10 cellular contexts compared by ENCODE assay signal in the genomic region with DNA sequence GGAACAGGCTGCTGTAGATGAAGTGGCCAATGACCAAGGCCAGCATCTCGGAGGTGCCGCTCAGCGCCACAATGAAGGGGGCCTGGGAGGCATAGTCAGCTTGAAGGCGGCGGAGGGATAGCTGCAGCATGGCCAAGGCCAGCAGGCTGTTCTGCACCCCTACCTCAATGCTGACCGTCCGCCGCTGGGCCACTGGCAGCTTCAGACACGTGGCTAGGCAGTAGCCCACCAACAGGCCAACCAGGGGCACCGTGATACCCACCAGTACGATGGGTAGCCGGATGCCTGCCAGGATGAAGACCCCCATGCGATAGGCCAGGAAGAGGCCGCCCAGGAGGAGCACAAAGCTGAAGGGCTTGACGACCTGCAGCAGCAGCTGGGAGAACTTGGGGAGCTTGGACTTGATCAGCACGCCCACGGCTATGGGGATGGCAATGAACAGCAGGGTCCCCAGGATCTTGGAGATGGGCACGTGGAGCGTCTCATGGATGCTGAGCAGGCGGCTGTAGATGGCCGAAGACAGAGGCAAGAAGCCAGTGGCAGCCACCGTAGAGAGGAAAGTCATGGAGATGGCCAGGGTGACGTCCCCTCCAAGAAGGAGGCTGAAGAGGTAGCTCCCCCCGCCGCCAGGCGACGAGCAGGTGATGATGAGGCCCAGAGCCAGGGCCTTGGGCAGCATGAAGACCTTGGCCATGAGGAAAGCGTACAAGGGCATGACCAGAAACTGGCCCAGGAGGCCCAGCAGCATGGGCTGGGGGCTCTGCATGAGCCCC. TPM values are rescaled to one million over a fixed set of nuclear protein-coding genes. Genes with fewer than 3 reads are reported as not detected.
DNase-seq lines count a peak whose midpoint lies in the region; ATAC-seq and TF ChIP-seq lines count a peak whose summit lies in the region.
"Had no signal": no experiment of that assay in that cellular context is flagged by ENCODE, and none has a peak within 500 bp of the region (broad histone marks: within the 10 kb centered on the region; RNA-seq: fewer than 3 reads in every experiment).

No MANE protein-coding gene starts in this region.

- H3K36me3 Mint-ChIP-seq in activated T-cell treated with anti-CD3 and anti-CD28 coated beads, Interleukin-2, amount 50 U/mL, for 24 hours (ENCODE audit: low read depth): peaks cover 55% of the 10 kb centered on the region
- peaks cover 32% of the 10 kb centered on the region for H3K36me3 Mint-ChIP-seq in stimulated activated effector memory CD8-positive, alpha-beta T cell treated with anti-CD3 and anti-CD28 coated beads, Interleukin-12 subunit alpha, Interleukin-12 subunit beta, amount 100 ng/mL, for 72 hours

- WGBS in hepatocyte (ENCODE audit: low lambda C conversion rate, missing lambda C conversion rate): 90% methylated on average over 28 of the region's 28 CpGs

- peaks cover 42% of the 10 kb centered on the region for H3K4me1 Mint-ChIP-seq in activated T-cell treated with anti-CD3 and anti-CD28 coated beads, Interleukin-2, amount 50 U/mL, for 24 hours (ENCODE audit: low read depth)
- H3K4me1 Mint-ChIP-seq in stimulated activated effector memory CD8-positive, alpha-beta T cell treated with anti-CD3 and anti-CD28 coated beads, Interleukin-12 subunit alpha, Interleukin-12 subunit beta, amount 100 ng/mL, for 72 hours: peaks cover 38% of the 10 kb centered on the region

- no peak overlapping the region for H2AFZ ChIP-seq in hepatocyte

- H3K4me1 ChIP-seq in hepatocyte (ENCODE audit: insufficient read depth): peaks cover 2% of the 10 kb centered on the region

- no peaks in the 10 kb centered on the region for H3K27me3 ChIP-seq in hepatocyte

- no peaks in the 10 kb centered on the region for H3K9me3 Mint-ChIP-seq in activated T-cell treated with anti-CD3 and anti-CD28 coated beads, Interleukin-2, amount 50 U/mL, for 24 hours
- H3K9me3 Mint-ChIP-seq in stimulated activated effector memory CD8-positive, alpha-beta T cell treated with anti-CD3 and anti-CD28 coated beads, Interleukin-12 subunit alpha, Interleukin-12 subunit beta, amount 100 ng/mL, for 72 hours: no peaks in the 10 kb centered on the region

- H3K27ac ChIP-seq in RWPE1 (peak overlapping the region; percentile 84), hepatocyte (no peak overlapping the region)

- H3K79me2 ChIP-seq in hepatocyte: peaks cover 5% of the 10 kb centered on the region

- H4K20me1 ChIP-seq in hepatocyte (ENCODE audit: insufficient read depth, poor library complexity, severe bottlenecking): no peaks in the 10 kb centered on the region

- CTCF ChIA-PET in RWPE1 (lab: Yijun Ruan, JAX): interaction anchor here (1.4 kb wide), 1 partner anchor 39 kb away, joined by 3 read pairs; no protein-coding TSS in a partner anchor
- CTCF ChIA-PET in HEK293T (lab: Yijun Ruan, JAX): no interaction called here

- DNase-seq in activated T-cell treated with anti-CD3 and anti-CD28 coated beads, Interleukin-2, amount 50 U/mL, for 24 hours: no peak
- no peak for DNase-seq in activated T-cell treated with anti-CD3 and anti-CD28 coated beads, Interleukin-2, amount 50 U/mL, for 1 hour
- no peak for DNase-seq in RWPE1 (ENCODE audit: low spot score)
- DNase-seq in hepatocyte (ENCODE audit: low spot score): no peak
- DNase-seq in stimulated activated effector memory CD8-positive, alpha-beta T cell treated with anti-CD3 and anti-CD28 coated beads, Interleukin-12 subunit alpha, Interleukin-12 subunit beta, amount 100 ng/mL, for 72 hours (ENCODE audit: low spot score in 2 of 2): no peak
- DNase-seq in HEK293T (ENCODE audit: extremely low spot score): no peak
- no peak for DNase-seq in NOMO-1 treated with dmso at 0.1 percent for 144 hours (lab: John Stamatoyannopoulos, UW; ENCODE audit: unreplicated experiment)
- DNase-seq in occipital lobe (lab: John Stamatoyannopoulos, UW): no peak
- DNase-seq: cerebellar nuclear complex; stimulated activated CD4-positive, alpha-beta T cell treated with anti-CD3 and anti-CD28 coated beads, Interleukin-1b, Interleukin-23, amount 100 ng/mL, for 48 hours had no signal

- H3K9me3 ChIP-seq in hepatocyte (ENCODE audit: low read depth): no peaks in the 10 kb centered on the region

- H3K36me3 ChIP-seq in hepatocyte (replicated peaks; ENCODE audit: insufficient read depth, low read depth): no peaks in the 10 kb centered on the region

- H3K27me3 Mint-ChIP-seq in activated T-cell treated with anti-CD3 and anti-CD28 coated beads, Interleukin-2, amount 50 U/mL, for 24 hours: peaks cover 8% of the 10 kb centered on the region

- H3K27ac Mint-ChIP-seq in activated T-cell treated with anti-CD3 and anti-CD28 coated beads, Interleukin-2, amount 50 U/mL, for 24 hours: no peak overlapping the region
- H3K27ac Mint-ChIP-seq in stimulated activated effector memory CD8-positive, alpha-beta T cell treated with anti-CD3 and anti-CD28 coated beads, Interleukin-12 subunit alpha, Interleukin-12 subunit beta, amount 100 ng/mL, for 72 hours: peak overlapping the region; percentile 20

- no peak overlapping the region for H3K4me3 ChIP-seq in hepatocyte

- H3K4me3 Mint-ChIP-seq in activated T-cell treated with anti-CD3 and anti-CD28 coated beads, Interleukin-2, amount 50 U/mL, for 24 hours: peak overlapping the region; percentile 77
- H3K4me3 Mint-ChIP-seq in stimulated activated effector memory CD8-positive, alpha-beta T cell treated with anti-CD3 and anti-CD28 coated beads, Interleukin-12 subunit alpha, Interleukin-12 subunit beta, amount 100 ng/mL, for 72 hours: peak overlapping the region; percentile 65

- H3K4me2 ChIP-seq in hepatocyte: peak overlapping the region; percentile 76

- TF ChIP-seq CTCF in RWPE1 (conservative IDR thresholded peaks at IDR 0.05; ENCODE audit: low read depth): no peak
- no peak for TF ChIP-seq CTCF in hepatocyte (IDR thresholded peaks at IDR 0.05; ENCODE audit: poor library complexity)

- POLR2A ChIA-PET in RWPE1 (lab: Yijun Ruan, JAX; ENCODE audit: low non-redundant PET): no interaction called here
- POLR2A ChIA-PET in HEK293T (lab: Yijun Ruan, JAX): interaction anchor here (1.2 to 4.2 kb wide), 9 partner anchors 10 to 90 kb away, joined by 3 to 19 read pairs (median 5); a partner anchor contains a TSS

- H3K9me2 ChIP-seq in hepatocyte (replicated peaks; ENCODE audit: insufficient read depth): no peaks in the 10 kb centered on the region

- no peak for ATAC-seq in stimulated activated effector memory CD8-positive, alpha-beta T cell treated with anti-CD3 and anti-CD28 coated beads, Interleukin-12 subunit alpha, Interleukin-12 subunit beta, amount 100 ng/mL, for 72 hours

TF ChIP-seq in HEK293T, 16 proteins besides CTCF, POLR2A, EP300 and RAD21:
- TF ChIP-seq HDGF (IDR thresholded peaks at IDR 0.05; ENCODE audit: borderline replicate concordance) (no peak), FOXM1 (IDR thresholded peaks at IDR 0.05; ENCODE audit: borderline replicate concordance) (no peak), LEF1 (IDR thresholded peaks at IDR 0.05; ENCODE audit: borderline replicate concordance) (no peak), FOXA1 (IDR thresholded peaks at IDR 0.05) (no peak), CTBP1 (IDR thresholded peaks at IDR 0.05; ENCODE audit: borderline replicate concordance) (no peak), FOXK2 (IDR thresholded peaks at IDR 0.05) (no peak), BHLHE40 (IDR thresholded peaks at IDR 0.05; ENCODE audit: borderline replicate concordance) (no peak), L3MBTL2 (conservative IDR thresholded peaks at IDR 0.05) (no peak), SP1 (IDR thresholded peaks at IDR 0.05) (no peak), ARNT (IDR thresholded peaks at IDR 0.05) (no peak), NFRKB (IDR thresholded peaks at IDR 0.05) (no peak)
- TF ChIP-seq, protein P1, sequence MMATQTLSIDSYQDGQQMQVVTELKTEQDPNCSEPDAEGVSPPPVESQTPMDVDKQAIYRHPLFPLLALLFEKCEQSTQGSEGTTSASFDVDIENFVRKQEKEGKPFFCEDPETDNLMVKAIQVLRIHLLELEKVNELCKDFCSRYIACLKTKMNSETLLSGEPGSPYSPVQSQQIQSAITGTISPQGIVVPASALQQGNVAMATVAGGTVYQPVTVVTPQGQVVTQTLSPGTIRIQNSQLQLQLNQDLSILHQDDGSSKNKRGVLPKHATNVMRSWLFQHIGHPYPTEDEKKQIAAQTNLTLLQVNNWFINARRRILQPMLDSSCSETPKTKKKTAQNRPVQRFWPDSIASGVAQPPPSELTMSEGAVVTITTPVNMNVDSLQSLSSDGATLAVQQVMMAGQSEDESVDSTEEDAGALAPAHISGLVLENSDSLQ (IDR thresholded peaks at IDR 0.05): no peak

RNA-seq across cellular contexts. Expression of a gene that starts 1.3 kb away (rescaled TPM):
- total RNA-seq in hepatocyte (25.0 and 26.7 TPM in 2 replicates), occipital lobe (33.7 TPM)
- 29.9 and 34.0 TPM in 2 replicates for polyA plus RNA-seq in hepatocyte

RNA-seq across cellular contexts. Expression of a gene that starts 2.7 kb away (rescaled TPM):
- total RNA-seq in hepatocyte: 28.8 and 29.3 TPM in 2 replicates
- polyA plus RNA-seq in hepatocyte: 48.3 and 59.8 TPM in 2 replicates
- total RNA-seq in occipital lobe: 3.4 TPM

RNA-seq across cellular contexts. Expression of a gene that starts 8.6 kb away (rescaled TPM):
- total RNA-seq in hepatocyte (32.2 and 40.0 TPM in 2 replicates), occipital lobe (13.4 TPM)
- polyA plus RNA-seq in hepatocyte: 49.4 and 50.8 TPM in 2 replicates

RNA-seq across cellular contexts. Expression of a gene that starts 28.3 kb away (rescaled TPM):
- total RNA-seq in hepatocyte: 33.8 and 41.1 TPM in 2 replicates
- polyA plus RNA-seq in hepatocyte: 68.0 and 70.9 TPM in 2 replicates
- total RNA-seq in occipital lobe: 8.1 TPM

RNA-seq across cellular contexts. Expression of a gene that starts 29.6 kb away (rescaled TPM):
- 10.6 and 14.1 TPM in 2 replicates for total RNA-seq in hepatocyte
- polyA plus RNA-seq in hepatocyte: 23.2 and 28.7 TPM in 2 replicates
- total RNA-seq in occipital lobe: 14.5 TPM
